25 cellular contexts compared by ENCODE assay signal in the genomic region with DNA sequence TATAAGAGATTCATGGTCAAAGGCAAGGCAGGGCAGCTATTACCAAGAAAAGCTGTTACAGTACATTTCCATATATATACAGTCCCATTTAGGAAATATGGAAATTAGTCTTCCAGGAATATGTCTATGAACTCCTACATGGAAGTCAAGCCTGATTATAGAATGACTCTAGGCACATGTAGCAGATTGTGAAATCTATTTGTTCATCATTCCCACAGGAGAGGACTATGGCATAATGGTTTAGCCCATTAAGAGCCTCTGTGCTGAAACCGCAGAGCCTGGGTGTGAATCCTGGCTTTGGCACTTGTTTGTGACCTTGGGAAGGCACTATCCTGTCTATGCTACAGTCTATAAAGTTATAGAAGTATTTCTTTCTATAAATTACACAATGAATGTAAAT.
"Had no signal": no experiment of that assay in that cellular context is flagged by ENCODE, and none has a peak within 500 bp of the region (broad histone marks: within the 10 kb centered on the region; RNA-seq: fewer than 3 reads in every experiment).

No MANE protein-coding gene starts in this region.

- H3K4me3 Mint-ChIP-seq: dendritic cell treated with granulocyte-macrophage colony-stimulating factor and Interleukin-4, amounts not matched to agents 40 ng/mL and 50 ng/mL, for 4 days; effector memory CD8-positive, alpha-beta T cell; endodermal cell; immature natural killer cell; memory B cell had no signal

- H3K27ac ChIP-seq: colonic mucosa, esophagus muscularis mucosa, foreskin keratinocyte, gastroesophageal sphincter, heart left ventricle, hepatocyte, left lung, lower lobe of right lung had no signal

- FAIRE-seq: endometrium, frontal cortex, kidney had no signal

- H3K4me3 ChIP-seq: colonic mucosa, esophagus muscularis mucosa, gastroesophageal sphincter, heart left ventricle, hepatocyte, left lung, lower lobe of right lung had no signal

- H3K4me2 ChIP-seq: hepatocyte had no signal

- H2AFZ ChIP-seq: hepatocyte had no signal

- H3K4me1 ChIP-seq: colonic mucosa, esophagus muscularis mucosa, foreskin keratinocyte, gastroesophageal sphincter, heart left ventricle, left lung, lower lobe of right lung had no signal

- ATAC-seq: effector memory CD8-positive, alpha-beta T cell; foreskin keratinocyte; gastroesophageal sphincter; heart left ventricle; left colon; left lung; left ventricle myocardium superior; lower lobe of right lung had no signal

- H3K27me3 ChIP-seq: colonic mucosa, esophagus muscularis mucosa, foreskin keratinocyte, gastroesophageal sphincter, heart left ventricle, hepatocyte, left lung had no signal

- H3K27ac Mint-ChIP-seq: dendritic cell treated with granulocyte-macrophage colony-stimulating factor and Interleukin-4, amounts not matched to agents 40 ng/mL and 50 ng/mL, for 4 days; effector memory CD8-positive, alpha-beta T cell; endodermal cell; immature natural killer cell; memory B cell had no signal

- H3K9me3 ChIP-seq: colonic mucosa, esophagus muscularis mucosa, gastroesophageal sphincter, left lung, lower lobe of right lung had no signal

- H3K79me2 ChIP-seq: hepatocyte had no signal

- DNase-seq: colonic mucosa; cortex of kidney; effector CD8-positive, alpha-beta T cell; effector memory CD8-positive, alpha-beta T cell; endodermal cell; foreskin keratinocyte; heart left ventricle; hypothalamus; immature natural killer cell; islet precursor cell; kidney; kidney glomerular epithelial cell; left colon; left lung; left ventricle myocardium superior; lower lobe of right lung; mesendoderm; midbrain had no signal

- H3K36me3 Mint-ChIP-seq: immature natural killer cell, memory B cell had no signal

- H3K36me3 ChIP-seq: colonic mucosa, esophagus muscularis mucosa, gastroesophageal sphincter, heart left ventricle, left lung, lower lobe of right lung had no signal

- H3K4me1 Mint-ChIP-seq: endodermal cell, immature natural killer cell, memory B cell had no signal

- H3K27me3 Mint-ChIP-seq: dendritic cell treated with granulocyte-macrophage colony-stimulating factor and Interleukin-4, amounts not matched to agents 40 ng/mL and 50 ng/mL, for 4 days; effector memory CD8-positive, alpha-beta T cell; memory B cell had no signal
